ENCODE assay signal across 31 cellular contexts in the genomic region with DNA sequence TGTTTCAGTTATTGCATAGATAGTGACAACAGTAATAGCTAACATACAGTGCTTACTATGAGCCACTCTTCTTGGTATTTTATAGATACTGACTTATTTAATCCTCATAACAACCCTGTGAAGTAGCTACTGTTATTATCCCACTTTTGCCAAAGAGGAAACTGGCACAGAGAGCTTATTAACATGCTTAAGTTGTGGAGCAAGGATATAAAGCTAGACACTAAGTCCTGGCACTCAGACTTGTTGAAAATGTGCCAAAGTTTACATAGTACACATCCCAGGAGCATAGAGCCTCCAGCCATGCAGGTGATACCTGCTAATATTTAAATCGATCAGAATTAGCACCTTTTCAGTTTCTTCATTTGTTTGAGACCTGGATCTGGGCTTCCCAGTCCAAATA. TPM values are rescaled to one million over a fixed set of nuclear protein-coding genes. Genes with fewer than 3 reads are reported as not detected.
A peak's percentile ranks its signal among the peaks of the same experiment; 100 is the strongest.
DNase-seq lines count a peak whose midpoint lies in the region; ATAC-seq and TF ChIP-seq lines count a peak whose summit lies in the region.
"Had no signal": no experiment of that assay in that cellular context is flagged by ENCODE, and none has a peak within 500 bp of the region (broad histone marks: within the 10 kb centered on the region; RNA-seq: fewer than 3 reads in every experiment).

No MANE protein-coding gene starts in this region.

- H4K20me1 ChIP-seq in SK-N-SH (ENCODE audit: insufficient read depth): no peaks in the 10 kb centered on the region

- intact Hi-C loops in sciatic nerve (cut with DNase I): no loop called here

- no peak overlapping the region for H3K4me3 ChIP-seq in SK-N-SH (ENCODE audit: low read depth in 2 of 2, low read length in 1 of 2)
- no peak overlapping the region for H3K4me3 ChIP-seq in LNCaP clone FGC (ENCODE audit: low read depth, low read length)
- H3K4me3 ChIP-seq: adrenal gland, esophagus muscularis mucosa, heart right ventricle, lower lobe of right lung, SK-N-MC, thoracic aorta, uterus had no signal

- H3K9ac ChIP-seq in SK-N-SH: no peak overlapping the region

- no peaks in the 10 kb centered on the region for H3K9me2 ChIP-seq in SK-N-SH

- peaks cover 26% of the 10 kb centered on the region for H3K36me3 Mint-ChIP-seq in endothelial cell (ENCODE audit: low read depth, unreplicated experiment)
- H3K36me3 Mint-ChIP-seq in activated CD4-positive, alpha-beta memory T cell treated with anti-CD3 and anti-CD28 coated beads, Interleukin-2, amount 10 ng/mL, durations not matched to agents 7 days and 5 days (ENCODE audit: low read depth): peaks cover 25% of the 10 kb centered on the region

- no peak overlapping the region for H3K4me3 Mint-ChIP-seq in endothelial cell (ENCODE audit: unreplicated experiment)
- no peak overlapping the region for H3K4me3 Mint-ChIP-seq in activated CD4-positive, alpha-beta memory T cell treated with anti-CD3 and anti-CD28 coated beads, Interleukin-2, amount 10 ng/mL, durations not matched to agents 7 days and 5 days
- H3K4me3 Mint-ChIP-seq: activated CD4-positive, alpha-beta memory T cell treated with anti-CD3 and anti-CD28 coated beads for 36 hours; activated naive CD4-positive, alpha-beta T cell treated with anti-CD3 and anti-CD28 coated beads, Interleukin-2, amount 10 ng/mL, durations not matched to agents 7 days and 5 days; activated T-helper 17 cell treated with anti-CD3 and anti-CD28 coated beads, Interleukin-2, amount 50 U/mL, for 72 hours; B cell; central memory CD8-positive, alpha-beta T cell; natural killer cell; stimulated activated naive CD8-positive, alpha-beta T cell treated with anti-CD3 and anti-CD28 coated beads, Interleukin-15, amount 100 ng/mL, for 72 hours had no signal

- no peaks in the 10 kb centered on the region for H3K9me3 ChIP-seq in SK-N-SH
- H3K9me3 ChIP-seq: adrenal gland, esophagus muscularis mucosa, heart right ventricle, lower lobe of right lung, thoracic aorta, uterus had no signal

- H3K4me1 ChIP-seq in SK-N-SH (ENCODE audit: control insufficient read depth in 1 of 2, insufficient read depth in 2 of 2, low read depth in 1 of 2, low read length in 1 of 2): peaks cover 0 to 18% of the 10 kb centered on the region in 2 experiments; a peak in 2 of 4 replicates
- H3K4me1 ChIP-seq: uterus had no signal

- CTCF ChIA-PET in SK-N-SH (lab: Yijun Ruan, JAX): interaction anchor here (0.6 to 1.1 kb wide), 2 partner anchors 42 to 45 kb away, joined by 3 read pairs; partner anchors contain the start of genes FGD6 and VEZT
- CTCF ChIA-PET in activated CD4-positive, alpha-beta memory T cell treated with anti-CD3 and anti-CD28 coated beads, Interleukin-2, amount 10 ng/mL, durations not matched to agents 7 days and 5 days (lab: Charles Lee): no interaction called here

- WGBS in SK-N-SH (ENCODE audit: low lambda C conversion rate): 73% methylated on average over 1 of the region's 1 CpG

- TF ChIP-seq CTCF in SK-N-SH (IDR thresholded peaks at IDR 0.05) (no peak), LNCaP clone FGC (IDR thresholded peaks at IDR 0.05; ENCODE audit: control insufficient read depth, extremely low read depth, insufficient read depth) (no peak), endothelial cell (IDR thresholded peaks at IDR 0.05; ENCODE audit: unreplicated experiment) (no peak)

- DNase-seq in SK-N-SH: no peak
- peak; percentile 100 for DNase-seq in LNCaP clone FGC (ENCODE audit: low read depth)
- DNase-seq in endothelial cell (ENCODE audit: low spot score): no peak
- peak; percentile 6 for DNase-seq in renal cortical epithelial cell (ENCODE audit: low read depth)
- DNase-seq in nucleus accumbens (lab: John Stamatoyannopoulos, UW): no peak
- no peak for DNase-seq in activated CD4-positive, alpha-beta memory T cell treated with anti-CD3 and anti-CD28 coated beads, Interleukin-2, amount 10 ng/mL, durations not matched to agents 7 days and 5 days
- no peak for DNase-seq in sciatic nerve (ENCODE audit: low spot score)
- DNase-seq: activated CD4-positive, alpha-beta memory T cell treated with anti-CD3 and anti-CD28 coated beads for 36 hours; activated CD4-positive, alpha-beta T cell treated with anti-CD3 and anti-CD28 coated beads for 1 hour; activated CD8-positive, alpha-beta memory T cell treated with anti-CD3 and anti-CD28 coated beads, Interleukin-2, amount 50 U/mL, for 48 hours; activated naive CD4-positive, alpha-beta T cell treated with anti-CD3 and anti-CD28 coated beads, Interleukin-2, amount 10 ng/mL, durations not matched to agents 7 days and 5 days; adrenal gland; DMS153; foreskin fibroblast; GDM1; heart right ventricle; lower lobe of right lung; natural killer cell; NCI-H1436 treated with DMSO at 0.1 percent for 48 hours; NCI-H510A; NK-92 treated with Interleukin-12 subunit alpha and Interleukin-12 subunit beta, amount 100 ng/mL, for 24 hours; stimulated activated CD4-positive, alpha-beta T cell treated with anti-CD3 and anti-CD28 coated beads, Interleukin-1b, Interleukin-23, amount 100 ng/mL, for 48 hours; stimulated activated naive CD8-positive, alpha-beta T cell treated with anti-CD3 and anti-CD28 coated beads, Interleukin-15, amount 100 ng/mL, for 72 hours; uterus had no signal

- peak overlapping the region; percentile 44 for H3K27ac Mint-ChIP-seq in endothelial cell (ENCODE audit: unreplicated experiment)
- no peak overlapping the region for H3K27ac Mint-ChIP-seq in activated CD4-positive, alpha-beta memory T cell treated with anti-CD3 and anti-CD28 coated beads, Interleukin-2, amount 10 ng/mL, durations not matched to agents 7 days and 5 days
- H3K27ac Mint-ChIP-seq: activated CD4-positive, alpha-beta memory T cell treated with anti-CD3 and anti-CD28 coated beads for 36 hours; activated naive CD4-positive, alpha-beta T cell treated with anti-CD3 and anti-CD28 coated beads, Interleukin-2, amount 10 ng/mL, durations not matched to agents 7 days and 5 days; activated T-helper 17 cell treated with anti-CD3 and anti-CD28 coated beads, Interleukin-2, amount 50 U/mL, for 72 hours; B cell; natural killer cell; stimulated activated naive CD8-positive, alpha-beta T cell treated with anti-CD3 and anti-CD28 coated beads, Interleukin-15, amount 100 ng/mL, for 72 hours had no signal

- no peaks in the 10 kb centered on the region for H3K27me3 ChIP-seq in SK-N-SH (ENCODE audit: insufficient read depth)
- H3K27me3 ChIP-seq: adrenal gland, esophagus muscularis mucosa, heart right ventricle, uterus had no signal

- H3K4me1 Mint-ChIP-seq in endothelial cell (ENCODE audit: unreplicated experiment): peaks cover 34% of the 10 kb centered on the region
- H3K4me1 Mint-ChIP-seq in activated CD4-positive, alpha-beta memory T cell treated with anti-CD3 and anti-CD28 coated beads, Interleukin-2, amount 10 ng/mL, durations not matched to agents 7 days and 5 days: no peaks in the 10 kb centered on the region
- H3K4me1 Mint-ChIP-seq: activated naive CD4-positive, alpha-beta T cell treated with anti-CD3 and anti-CD28 coated beads, Interleukin-2, amount 10 ng/mL, durations not matched to agents 7 days and 5 days; B cell; central memory CD8-positive, alpha-beta T cell; stimulated activated naive CD8-positive, alpha-beta T cell treated with anti-CD3 and anti-CD28 coated beads, Interleukin-15, amount 100 ng/mL, for 72 hours had no signal

- H3K9me3 Mint-ChIP-seq in endothelial cell (ENCODE audit: unreplicated experiment): no peaks in the 10 kb centered on the region
- H3K9me3 Mint-ChIP-seq in activated CD4-positive, alpha-beta memory T cell treated with anti-CD3 and anti-CD28 coated beads, Interleukin-2, amount 10 ng/mL, durations not matched to agents 7 days and 5 days: no peaks in the 10 kb centered on the region
- H3K9me3 Mint-ChIP-seq: activated CD4-positive, alpha-beta memory T cell treated with anti-CD3 and anti-CD28 coated beads for 36 hours; activated naive CD4-positive, alpha-beta T cell treated with anti-CD3 and anti-CD28 coated beads, Interleukin-2, amount 10 ng/mL, durations not matched to agents 7 days and 5 days; activated T-helper 17 cell treated with anti-CD3 and anti-CD28 coated beads, Interleukin-2, amount 50 U/mL, for 72 hours; central memory CD8-positive, alpha-beta T cell; natural killer cell; stimulated activated naive CD8-positive, alpha-beta T cell treated with anti-CD3 and anti-CD28 coated beads, Interleukin-15, amount 100 ng/mL, for 72 hours had no signal

- peaks cover 47 to 56% of the 10 kb centered on the region in 2 experiments for H3K36me3 ChIP-seq in SK-N-SH (replicated peaks in 1 of 2; ENCODE audit: control insufficient read depth in 1 of 2, insufficient read depth in 2 of 2, low read length in 1 of 2)
- H3K36me3 ChIP-seq: uterus had no signal

- H3K79me2 ChIP-seq in SK-N-SH (ENCODE audit: insufficient read depth): peaks cover 18% of the 10 kb centered on the region; the same call in 1 of the 2 replicates

- POLR2A ChIA-PET in SK-N-SH (lab: Yijun Ruan, JAX): no interaction called here
- POLR2A ChIA-PET in activated CD4-positive, alpha-beta memory T cell treated with anti-CD3 and anti-CD28 coated beads, Interleukin-2, amount 10 ng/mL, durations not matched to agents 7 days and 5 days (lab: Charles Lee): no interaction called here

- H3F3A ChIP-seq in SK-N-SH (replicated peaks; ENCODE audit: insufficient read depth): peaks cover 7% of the 10 kb centered on the region

- H3K4me2 ChIP-seq in SK-N-SH: no peak overlapping the region

- TF ChIP-seq RAD21 in SK-N-SH (IDR thresholded peaks at IDR 0.05; ENCODE audit: low read length): no peak

- TF ChIP-seq EP300 in SK-N-SH (IDR thresholded peaks at IDR 0.05; ENCODE audit: borderline replicate concordance in 1 of 2, low read depth in 1 of 2, low read length in 1 of 2): no peak

- ATAC-seq in SK-N-SH treated with all-trans-retinoic acid at 6 μM for 48 hours (peak; percentile 16; the same call in 1 of the 3 replicates), sciatic nerve (no peak)
- ATAC-seq: activated T-helper 17 cell treated with anti-CD3 and anti-CD28 coated beads, Interleukin-2, amount 50 U/mL, for 72 hours; natural killer cell; stimulated activated naive CD8-positive, alpha-beta T cell treated with anti-CD3 and anti-CD28 coated beads, Interleukin-15, amount 100 ng/mL, for 72 hours had no signal

- H3K27me3 Mint-ChIP-seq in endothelial cell (ENCODE audit: unreplicated experiment): peaks cover 2% of the 10 kb centered on the region
- no peaks in the 10 kb centered on the region for H3K27me3 Mint-ChIP-seq in activated CD4-positive, alpha-beta memory T cell treated with anti-CD3 and anti-CD28 coated beads, Interleukin-2, amount 10 ng/mL, durations not matched to agents 7 days and 5 days
- H3K27me3 Mint-ChIP-seq: activated CD4-positive, alpha-beta memory T cell treated with anti-CD3 and anti-CD28 coated beads for 36 hours; activated naive CD4-positive, alpha-beta T cell treated with anti-CD3 and anti-CD28 coated beads, Interleukin-2, amount 10 ng/mL, durations not matched to agents 7 days and 5 days; activated T-helper 17 cell treated with anti-CD3 and anti-CD28 coated beads, Interleukin-2, amount 50 U/mL, for 72 hours; B cell; central memory CD8-positive, alpha-beta T cell; stimulated activated naive CD8-positive, alpha-beta T cell treated with anti-CD3 and anti-CD28 coated beads, Interleukin-15, amount 100 ng/mL, for 72 hours had no signal

- no peak overlapping the region for H2AFZ ChIP-seq in SK-N-SH (ENCODE audit: low read depth)

- peak overlapping the region in 1 of 2 experiments; percentile 45; a peak in 1 of 4 replicates for H3K27ac ChIP-seq in SK-N-SH (ENCODE audit: low read depth in 2 of 2, low read length in 1 of 2)
- H3K27ac ChIP-seq: adrenal gland, heart right ventricle, lower lobe of right lung, SK-N-MC, thoracic aorta, uterus had no signal

RNA-seq across cellular contexts. Expression of gene VEZT, which starts 41.8 kb away (rescaled TPM):
- polyA plus RNA-seq in SK-N-SH (2012; rRNA removed): 41.2 and 55.0 TPM in 2 replicates
- 58.3 and 62.7 TPM in 2 replicates for polyA plus RNA-seq in SK-N-SH (2012; cell fraction: cytosol; rRNA removed)
- polyA plus RNA-seq in SK-N-SH (2012; cell fraction: nucleus; rRNA removed): 20.6 and 53.6 TPM in 2 replicates
- total RNA-seq in endothelial cell (ENCODE audit: unreplicated experiment) (89.9 TPM), renal cortical epithelial cell (156 and 176 TPM in 2 replicates), sciatic nerve (71.6 TPM)
- total RNA-seq in activated CD4-positive, alpha-beta memory T cell treated with anti-CD3 and anti-CD28 coated beads, Interleukin-2, amount 10 ng/mL, durations not matched to agents 7 days and 5 days: 10 to 100 TPM; 35.7 to 38.4 TPM

RNA-seq across cellular contexts. Expression of gene FGD6, which starts 42.1 kb away (rescaled TPM):
- polyA plus RNA-seq in SK-N-SH (2012; rRNA removed): 2.8 and 3.8 TPM in 2 replicates
- 2.4 and 2.7 TPM in 2 replicates for polyA plus RNA-seq in SK-N-SH (2012; cell fraction: cytosol; rRNA removed)
- 3.9 and 9.8 TPM in 2 replicates for polyA plus RNA-seq in SK-N-SH (2012; cell fraction: nucleus; rRNA removed)
- total RNA-seq in endothelial cell (ENCODE audit: unreplicated experiment) (35.4 TPM), renal cortical epithelial cell (33.9 and 58.3 TPM in 2 replicates), sciatic nerve (22.2 TPM)
- total RNA-seq in activated CD4-positive, alpha-beta memory T cell treated with anti-CD3 and anti-CD28 coated beads, Interleukin-2, amount 10 ng/mL, durations not matched to agents 7 days and 5 days: under 1 TPM; 0.45 to 0.71 TPM

Comparison
In these comparisons a context has a peak if more than half of its experiments do, and no peak if none do; other contexts are left out.
1. DNase-seq: peak in LNCaP clone FGC (single experiment) and renal cortical epithelial cell (single experiment); none in SK-N-SH (single experiment), endothelial cell (single experiment), nucleus accumbens (0 of 56), activated CD4-positive, alpha-beta memory T cell treated with anti-CD3 and anti-CD28 coated beads, Interleukin-2, amount 10 ng/mL, durations not matched to agents 7 days and 5 days (single experiment) and sciatic nerve (single experiment).
2. RNA of gene FGD6, which starts 42.1 kb away (total RNA-seq): 35.4 TPM in endothelial cell (single experiment), 33.9 to 58.3 TPM in renal cortical epithelial cell and 22.2 TPM in sciatic nerve (single experiment); 0.45 to 0.71 TPM in activated CD4-positive, alpha-beta memory T cell treated with anti-CD3 and anti-CD28 coated beads, Interleukin-2, amount 10 ng/mL, durations not matched to agents 7 days and 5 days; every median in the first group is over 10 times any median in the second.